In the genomic region with DNA sequence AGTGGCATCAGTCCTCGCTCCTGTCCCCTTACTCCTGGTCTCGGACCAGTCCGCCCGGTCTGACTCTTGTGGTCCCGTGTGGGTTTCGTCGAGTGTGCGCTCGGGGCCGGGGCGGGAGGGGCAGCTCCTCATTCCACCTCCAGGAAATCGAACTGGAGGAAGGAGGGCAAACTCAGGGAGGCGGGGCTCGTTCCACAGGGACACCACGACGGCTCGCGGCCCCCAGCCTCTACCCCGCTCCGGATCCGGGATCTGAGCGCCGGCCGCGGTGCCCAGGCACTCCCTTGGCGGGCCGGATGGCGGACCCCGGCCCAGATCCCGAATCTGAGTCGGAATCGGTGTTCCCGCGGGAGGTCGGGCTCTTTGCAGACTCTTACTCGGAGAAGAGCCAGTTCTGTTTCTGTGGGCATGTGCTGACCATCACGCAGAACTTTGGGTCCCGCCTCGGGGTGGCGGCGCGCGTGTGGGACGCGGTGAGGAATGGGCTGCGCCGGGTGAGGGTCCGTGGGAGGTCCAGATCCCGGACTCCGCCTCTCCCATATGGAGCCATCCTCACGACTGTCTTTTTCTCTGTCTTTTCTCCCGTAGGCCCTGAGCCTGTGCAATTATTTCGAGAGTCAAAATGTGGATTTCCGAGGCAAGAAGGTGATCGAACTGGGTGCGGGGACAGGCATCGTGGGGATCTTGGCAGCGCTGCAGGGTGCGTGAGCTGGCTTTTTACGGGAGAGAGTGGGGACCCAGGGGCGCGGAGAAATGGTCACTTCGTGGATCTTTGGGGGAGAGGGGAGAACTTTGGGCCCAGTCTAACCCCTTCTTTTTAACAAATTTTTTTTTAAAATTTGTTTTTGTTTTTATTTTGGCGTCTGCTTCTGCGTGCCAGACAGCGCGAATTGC, we compare ENCODE assay signal across 8 cellular contexts. TPM values are rescaled to one million over a fixed set of nuclear protein-coding genes. Genes with fewer than 3 reads are reported as not detected.
DNase-seq lines count a peak whose midpoint lies in the region; ATAC-seq and TF ChIP-seq lines count a peak whose summit lies in the region.

TSS of gene EEF1AKMT3 (plus strand) at position 186 of the 894 bp plus-strand sequence. CDS start at position 297, 111 bp downstream.

- H3K27me3 ChIP-seq in DOHH2 (ENCODE audit: control insufficient read depth, low read length) (no peaks in the 10 kb centered on the region), WERI-Rb-1 (ENCODE audit: insufficient read depth, low read depth, severe bottlenecking) (no peaks in the 10 kb centered on the region), esophagus (ENCODE audit: control insufficient read depth in 1 of 2, insufficient read depth in 2 of 2, low read length in 2 of 2) (no peaks in the 10 kb centered on the region), mucosa of stomach (ENCODE audit: control insufficient read depth, insufficient read depth, low read length) (no peaks in the 10 kb centered on the region)

- no peaks in the 10 kb centered on the region for H4K20me1 ChIP-seq in DOHH2 (ENCODE audit: control insufficient read depth, insufficient read depth, low read depth, low read length)

- H3K9me3 ChIP-seq in DOHH2 (ENCODE audit: control insufficient read depth, insufficient read depth, low read length) (no peaks in the 10 kb centered on the region), KOPT-K1 (ENCODE audit: insufficient read depth, low read length, poor library complexity, severe bottlenecking) (no peaks in the 10 kb centered on the region), WERI-Rb-1 (ENCODE audit: severe bottlenecking) (no peaks in the 10 kb centered on the region), esophagus (ENCODE audit: control insufficient read depth in 2 of 2, insufficient read depth in 1 of 2, low read depth in 1 of 2, low read length in 1 of 2) (no peaks in the 10 kb centered on the region), mucosa of stomach (ENCODE audit: control insufficient read depth, low read length) (no peaks in the 10 kb centered on the region)

- peak; percentile 33 for ATAC-seq in GM21717 (IDR thresholded peaks at IDR 0.05; ENCODE audit: unreplicated experiment)

- H3K4me3 ChIP-seq in DOHH2 (ENCODE audit: low read length) = peak within 1 kb of the TSS; percentile 89
- H3K4me3 ChIP-seq in WERI-Rb-1 (ENCODE audit: low read depth, low read length) = peak within 1 kb of the TSS; percentile 93
- H3K4me3 ChIP-seq in esophagus (ENCODE audit: low read depth in 1 of 2, low read length in 2 of 2) = peak within 1 kb of the TSS; percentile 80 to 85
- H3K4me3 ChIP-seq in mucosa of stomach (ENCODE audit: low read length) = peak within 1 kb of the TSS; percentile 90
- H3K4me3 ChIP-seq in urinary bladder (ENCODE audit: low read depth, low read length) = peak within 1 kb of the TSS; percentile 65

- peak within 1 kb of the TSS; percentile 88 for H3K4me2 ChIP-seq in DOHH2 (ENCODE audit: low read length)

- DNase-seq in WERI-Rb-1 (peak; percentile 79), NCI-H187 (lab: John Stamatoyannopoulos, UW) (no peak)

- peaks cover 24% of the 10 kb centered on the region for H3K36me3 ChIP-seq in DOHH2 (ENCODE audit: control insufficient read depth, low read length)
- H3K36me3 ChIP-seq in KOPT-K1 (ENCODE audit: insufficient read depth, low read length) = peaks cover 34% of the 10 kb centered on the region
- H3K36me3 ChIP-seq in WERI-Rb-1 = peaks cover 37% of the 10 kb centered on the region
- peaks cover 0 to 7% of the 10 kb centered on the region in 2 donors for H3K36me3 ChIP-seq in esophagus (ENCODE audit: control insufficient read depth in 2 of 2, insufficient read depth in 2 of 2, low read length in 1 of 2)
- no peaks in the 10 kb centered on the region for H3K36me3 ChIP-seq in mucosa of stomach (ENCODE audit: control insufficient read depth, insufficient read depth, low read length)
- no peaks in the 10 kb centered on the region for H3K36me3 ChIP-seq in urinary bladder (ENCODE audit: insufficient read depth)

- no peaks in the 10 kb centered on the region for H3K9me2 ChIP-seq in DOHH2 (replicated peaks; ENCODE audit: control insufficient read depth, low read length)

- H3K27ac ChIP-seq in DOHH2 (ENCODE audit: low read depth, low read length) (peak within 1 kb of the TSS; percentile 54), KOPT-K1 (ENCODE audit: low read depth, low read length, poor library complexity, severe bottlenecking) (peak within 1 kb of the TSS; percentile 75), WERI-Rb-1 (peak within 1 kb of the TSS; percentile 97), esophagus (ENCODE audit: low read depth in 2 of 2, low read length in 1 of 2) (peak within 1 kb of the TSS; percentile 85 to 98), urinary bladder (ENCODE audit: low read depth) (peak within 1 kb of the TSS; percentile 88)

- WGBS in esophagus, 2 donors = 1 to 3% methylated on average over 66 to 67 of the region's 67 CpGs
- 1% methylated on average over 67 of the region's 67 CpGs for WGBS in urinary bladder

- H3F3A ChIP-seq in DOHH2 (ENCODE audit: control insufficient read depth, insufficient read depth) = no peaks in the 10 kb centered on the region

- H3K4me1 ChIP-seq in DOHH2 (ENCODE audit: control insufficient read depth, low read length) (peaks cover 15% of the 10 kb centered on the region), esophagus (ENCODE audit: control insufficient read depth in 2 of 2, insufficient read depth in 2 of 2, low read length in 1 of 2) (peaks cover 3 to 4% of the 10 kb centered on the region in 2 donors), mucosa of stomach (ENCODE audit: control insufficient read depth, insufficient read depth, low read length) (peaks cover 7% of the 10 kb centered on the region), urinary bladder (ENCODE audit: insufficient read depth) (no peaks in the 10 kb centered on the region)

- TF ChIP-seq CTCF in DOHH2 (IDR thresholded peaks at IDR 0.05; ENCODE audit: low read depth, low read length, poor library complexity, severe bottlenecking) = no peak
- no peak for TF ChIP-seq CTCF in WERI-Rb-1 (IDR thresholded peaks at IDR 0.05; ENCODE audit: low read depth, low read length)

- peaks cover 11% of the 10 kb centered on the region for H3K79me2 ChIP-seq in DOHH2 (ENCODE audit: control insufficient read depth, low read length)

- peak within 1 kb of the TSS; percentile 87 for H3K9ac ChIP-seq in mucosa of stomach (ENCODE audit: low read length)

RNA-seq across cellular contexts. Expression of gene EEF1AKMT3, which starts in this region (rescaled TPM):
- polyA plus RNA-seq in esophagus (1 to 10 TPM; 1.1 to 2.4 TPM), urinary bladder (9.7 TPM)
- 11.9 TPM for total RNA-seq in urinary bladder
